Comparison of ENCODE assay signal across 1 cellular context in the genomic region with DNA sequence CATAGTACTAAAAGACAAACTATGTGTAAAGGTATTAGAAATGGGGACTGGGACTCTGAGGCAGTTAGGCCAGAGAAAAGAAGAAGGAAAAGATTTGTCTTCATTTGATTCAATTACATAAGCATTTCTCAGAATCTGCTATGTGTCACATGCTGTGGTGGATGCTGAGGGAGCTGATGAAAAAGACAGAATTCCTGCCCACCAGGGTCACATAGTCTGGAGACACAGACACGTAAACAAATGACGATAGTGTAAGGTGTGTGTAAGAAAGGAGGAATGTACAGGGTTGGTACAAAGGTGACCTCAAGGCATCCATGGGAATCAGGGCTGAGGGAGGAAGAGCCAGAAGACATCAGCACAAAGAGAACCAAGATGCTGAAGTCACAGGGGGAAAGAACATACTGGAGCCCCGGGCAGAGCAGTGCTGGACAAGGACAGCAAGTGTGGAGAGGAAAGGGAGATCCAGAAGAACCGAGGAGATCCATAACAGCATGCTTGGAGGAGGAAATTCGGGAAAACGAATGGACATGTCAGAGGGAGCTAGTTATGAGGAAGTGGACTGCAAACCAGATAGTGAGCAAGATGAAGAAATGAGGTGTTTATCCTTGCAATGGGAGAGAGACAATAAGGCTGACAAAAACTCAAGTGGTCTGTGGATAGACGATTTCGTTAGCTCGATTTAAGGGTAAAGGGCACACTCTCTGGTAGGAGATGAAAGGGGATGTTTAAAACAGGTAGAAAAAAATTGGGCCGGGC.
TF ChIP-seq lines count a peak whose summit lies in the region.

No MANE protein-coding gene starts in this region.

TF ChIP-seq in WTC11, 78 proteins besides CTCF, POLR2A, EP300 and RAD21 (continued from another document):
- TF ChIP-seq IRF1 (CRISPR knock-in tag; IDR thresholded peaks at IDR 0.05) (no peak), CREM (CRISPR knock-in tag; IDR thresholded peaks at IDR 0.05) (no peak)
